In the genomic region with DNA sequence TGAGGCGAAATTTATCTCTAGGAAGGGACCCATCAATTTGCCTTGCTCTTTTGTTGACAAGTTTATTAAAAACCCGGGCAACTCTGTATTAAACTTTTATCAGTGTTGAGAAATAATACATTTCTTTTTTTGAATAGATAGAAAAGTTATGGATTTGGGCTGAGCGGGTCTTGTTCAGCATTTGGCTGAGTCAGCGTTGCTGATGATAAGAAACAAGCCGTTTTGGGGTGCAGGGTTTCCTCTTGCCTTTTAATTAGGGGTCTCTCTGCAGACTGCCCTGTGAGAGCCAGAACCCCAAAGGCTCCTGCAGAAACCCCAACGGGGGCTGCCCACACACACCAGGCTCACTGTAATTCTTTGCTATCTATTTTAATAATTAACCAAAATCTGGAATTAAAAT, we compare ENCODE assay signal across 17 cellular contexts.
DNase-seq lines count a peak whose midpoint lies in the region; ATAC-seq, FAIRE-seq and TF ChIP-seq lines count a peak whose summit lies in the region.
"Had no signal": no experiment of that assay in that cellular context is flagged by ENCODE, and none has a peak within 500 bp of the region (broad histone marks: within the 10 kb centered on the region; RNA-seq: fewer than 3 reads in every experiment).

No MANE protein-coding gene starts in this region.

- H4K20me1 ChIP-seq in HepG2 (ENCODE audit: insufficient read depth, low read length) = peaks cover 4% of the 10 kb centered on the region; the same call in 1 of the 2 replicates

- peak overlapping the region; percentile 71 for H3K27ac ChIP-seq in cardiac muscle cell
- H3K27ac ChIP-seq in HepG2 (ENCODE audit: extremely low read length, insufficient read depth, low read length) = no peak overlapping the region
- H3K27ac ChIP-seq in right lobe of liver = no peak overlapping the region
- H3K27ac ChIP-seq in psoas muscle = peak overlapping the region; percentile 92

- TF ChIP-seq RAD21 in HepG2 (CRISPR knock-in tag; IDR thresholded peaks at IDR 0.05) = no peak

- no peaks in the 10 kb centered on the region for H3K79me2 ChIP-seq in HepG2 (ENCODE audit: insufficient read depth, low read length)

- CTCF ChIA-PET in HepG2 (lab: Yijun Ruan, JAX; ENCODE audit: low intra/inter-chr PET ratio, low total read pairs) = no interaction called here

- H3K4me2 ChIP-seq in HepG2 (ENCODE audit: low read depth, low read length) = no peak overlapping the region
- H3K4me2 ChIP-seq: GM23338 had no signal

- no peak overlapping the region for H2AFZ ChIP-seq in HepG2 (ENCODE audit: low read length)
- H2AFZ ChIP-seq: GM23338 had no signal

- no peak for FAIRE-seq in HepG2 (lab: Jason Lieb, UNC)
- FAIRE-seq: GM12878 had no signal

- TF ChIP-seq POLR2A in HepG2 (IDR thresholded peaks at IDR 0.05; ENCODE audit: insufficient read depth in 1 of 2, low read depth in 2 of 2, low read length in 2 of 2) (no peak), right lobe of liver (IDR thresholded peaks at IDR 0.05) (no peak)

- no peaks in the 10 kb centered on the region for H3K9me3 ChIP-seq in cardiac muscle cell (ENCODE audit: low read depth)
- H3K9me3 ChIP-seq in HepG2 (ENCODE audit: low read length) = no peaks in the 10 kb centered on the region
- no peaks in the 10 kb centered on the region for H3K9me3 ChIP-seq in right lobe of liver
- H3K9me3 ChIP-seq in psoas muscle = no peaks in the 10 kb centered on the region

- DNase-seq in cardiac muscle cell (ENCODE audit: low read depth in 1 of 2, low spot score in 1 of 2) (no peak), Right ventricle myocardium superior (no peak), HepG2 (ENCODE audit: low spot score) (no peak), right lobe of liver (no peak), psoas muscle (no peak), DMS153 (lab: John Stamatoyannopoulos, UW) (no peak)
- DNase-seq: 8988T; ACHN; C1 segment of cervical spinal cord; Calu3; CD4-positive, alpha-beta T cell; DMS 273 treated with DMSO at 0.1 percent for 48 hours; DMS79; H9 had no signal

- H3K36me3 ChIP-seq in cardiac muscle cell (no peaks in the 10 kb centered on the region), HepG2 (replicated peaks in 1 of 2; ENCODE audit: control insufficient read depth in 1 of 2, insufficient read depth in 2 of 2, low read length in 2 of 2) (no peaks in the 10 kb centered on the region), right lobe of liver (no peaks in the 10 kb centered on the region), psoas muscle (ENCODE audit: insufficient read depth in 1 of 2, low read depth in 1 of 2) (peaks cover 0 to 20% of the 10 kb centered on the region in 2 donors)

- BruUV-seq in HepG2 (replicated peaks; lab: Mats Ljungman, UMichigan) = no TSS peak

- WGBS in HepG2 (ENCODE audit: low lambda C conversion rate) = 9% methylated on average over 6 of the region's 6 CpGs
- WGBS in right lobe of liver (ENCODE audit: insufficient coverage, low coverage, low lambda C conversion rate, missing lambda C conversion rate) = 41% methylated on average over 6 of the region's 6 CpGs
- 49 to 61% (median 55%) methylated on average over 6 of the region's 6 CpGs for WGBS in psoas muscle, 3 donors

- intact Hi-C loops in Right ventricle myocardium superior (cut with DNase I) = no loop called here
- intact Hi-C loops in HepG2 (cut with micrococcal nuclease; ENCODE audit: unreplicated experiment) = no loop called here
- intact Hi-C loops in right lobe of liver (cut with DNase I) = no loop called here
- intact Hi-C loops in psoas muscle (cut with DNase I) = loop anchor here in 1 of 2 donors (2.0 kb wide), 1 partner anchor 59 kb away; no protein-coding TSS in a partner anchor

- H3K4me1 ChIP-seq in cardiac muscle cell (ENCODE audit: low read depth) (peaks cover 41% of the 10 kb centered on the region), HepG2 (ENCODE audit: insufficient read depth, low read length) (peaks cover 25% of the 10 kb centered on the region), right lobe of liver (peaks cover 0 to 4% (median 0%) of the 10 kb centered on the region in 4 donors), psoas muscle (peaks cover 62% of the 10 kb centered on the region)

- POLR2A ChIA-PET in HepG2 (lab: Yijun Ruan, JAX) = no interaction called here

- H3K27me3 ChIP-seq in cardiac muscle cell = no peaks in the 10 kb centered on the region
- peaks cover 53 to 99% of the 10 kb centered on the region in 2 experiments for H3K27me3 ChIP-seq in HepG2 (ENCODE audit: control insufficient read depth in 1 of 2, insufficient read depth in 2 of 2, low read length in 2 of 2)
- H3K27me3 ChIP-seq in right lobe of liver = no peaks in the 10 kb centered on the region
- no peaks in the 10 kb centered on the region for H3K27me3 ChIP-seq in psoas muscle (ENCODE audit: insufficient read depth in 3 of 3, low read length in 2 of 3)

- TF ChIP-seq CTCF in cardiac muscle cell (IDR thresholded peaks at IDR 0.05; ENCODE audit: low read depth, low read length) (no peak), HepG2 (CRISPR knock-in tag; IDR thresholded peaks at IDR 0.05) (no peak), right lobe of liver (IDR thresholded peaks at IDR 0.05) (no peak), psoas muscle (IDR thresholded peaks at IDR 0.05) (no peak)

- in situ Hi-C loops in HepG2 (cut with HindIII; ENCODE audit: extremely low pct_ligation_motif_present, low pct_unique_long_range_greater_than_20kb) = no loop called here

- ATAC-seq in Right ventricle myocardium superior (ENCODE audit: poor library complexity) (no peak), HepG2 (no peak), right lobe of liver (no peak), psoas muscle (no peak), GM19023 (IDR thresholded peaks at IDR 0.05; ENCODE audit: unreplicated experiment) (no peak)
- ATAC-seq: GM12878, GM23338 had no signal

- H3K4me3 ChIP-seq in cardiac muscle cell = no peak overlapping the region
- no peak overlapping the region for H3K4me3 ChIP-seq in HepG2 (replicated peaks in 1 of 3; ENCODE audit: insufficient read depth in 1 of 3, low read depth in 2 of 3, low read length in 3 of 3)
- no peak overlapping the region for H3K4me3 ChIP-seq in right lobe of liver
- H3K4me3 ChIP-seq in psoas muscle = no peak overlapping the region
- H3K4me3 ChIP-seq: GM12878, GM23338 had no signal

- TF ChIP-seq EP300 in HepG2 (IDR thresholded peaks at IDR 0.05; ENCODE audit: low read depth in 2 of 2, low read length in 2 of 2) (no peak), HepG2 (CRISPR knock-in tag; IDR thresholded peaks at IDR 0.05; ENCODE audit: borderline replicate concordance) (no peak)

- no peak overlapping the region for H3K9ac ChIP-seq in HepG2 (ENCODE audit: insufficient read depth, low read depth, low read length)

TF ChIP-seq in HepG2, 621 proteins besides CTCF, POLR2A, EP300 and RAD21:
- TF ChIP-seq SALL1 (CRISPR knock-in tag; IDR thresholded peaks at IDR 0.05) = no peak
- TF ChIP-seq, protein P1, sequence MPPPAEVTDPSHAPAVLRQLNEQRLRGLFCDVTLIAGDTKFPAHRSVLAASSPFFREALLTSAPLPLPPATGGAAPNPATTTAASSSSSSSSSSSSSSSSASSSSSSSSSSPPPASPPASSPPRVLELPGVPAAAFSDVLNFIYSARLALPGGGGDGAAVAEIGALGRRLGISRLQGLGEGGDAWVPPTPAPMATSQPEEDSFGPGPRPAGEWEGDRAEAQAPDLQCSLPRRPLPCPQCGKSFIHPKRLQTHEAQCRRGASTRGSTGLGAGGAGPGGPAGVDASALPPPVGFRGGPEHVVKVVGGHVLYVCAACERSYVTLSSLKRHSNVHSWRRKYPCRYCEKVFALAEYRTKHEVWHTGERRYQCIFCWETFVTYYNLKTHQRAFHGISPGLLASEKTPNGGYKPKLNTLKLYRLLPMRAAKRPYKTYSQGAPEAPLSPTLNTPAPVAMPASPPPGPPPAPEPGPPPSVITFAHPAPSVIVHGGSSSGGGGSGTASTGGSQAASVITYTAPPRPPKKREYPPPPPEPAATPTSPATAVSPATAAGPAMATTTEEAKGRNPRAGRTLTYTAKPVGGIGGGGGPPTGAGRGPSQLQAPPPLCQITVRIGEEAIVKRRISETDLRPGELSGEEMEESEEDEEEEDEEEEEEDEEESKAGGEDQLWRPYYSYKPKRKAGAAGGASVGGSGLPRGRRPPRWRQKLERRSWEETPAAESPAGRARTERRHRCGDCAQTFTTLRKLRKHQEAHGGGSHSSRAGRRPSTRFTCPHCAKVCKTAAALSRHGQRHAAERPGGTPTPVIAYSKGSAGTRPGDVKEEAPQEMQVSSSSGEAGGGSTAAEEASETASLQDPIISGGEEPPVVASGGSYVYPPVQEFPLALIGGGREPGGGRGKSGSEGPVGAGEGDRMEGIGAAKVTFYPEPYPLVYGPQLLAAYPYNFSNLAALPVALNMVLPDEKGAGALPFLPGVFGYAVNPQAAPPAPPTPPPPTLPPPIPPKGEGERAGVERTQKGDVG (CRISPR knock-in tag; IDR thresholded peaks at IDR 0.05; ENCODE audit: borderline replicate concordance) = no peak
- no peak for TF ChIP-seq ZKSCAN1 (IDR thresholded peaks at IDR 0.05; ENCODE audit: low read length)
- TF ChIP-seq, protein P2, sequence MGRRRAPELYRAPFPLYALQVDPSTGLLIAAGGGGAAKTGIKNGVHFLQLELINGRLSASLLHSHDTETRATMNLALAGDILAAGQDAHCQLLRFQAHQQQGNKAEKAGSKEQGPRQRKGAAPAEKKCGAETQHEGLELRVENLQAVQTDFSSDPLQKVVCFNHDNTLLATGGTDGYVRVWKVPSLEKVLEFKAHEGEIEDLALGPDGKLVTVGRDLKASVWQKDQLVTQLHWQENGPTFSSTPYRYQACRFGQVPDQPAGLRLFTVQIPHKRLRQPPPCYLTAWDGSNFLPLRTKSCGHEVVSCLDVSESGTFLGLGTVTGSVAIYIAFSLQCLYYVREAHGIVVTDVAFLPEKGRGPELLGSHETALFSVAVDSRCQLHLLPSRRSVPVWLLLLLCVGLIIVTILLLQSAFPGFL (CRISPR knock-in tag; IDR thresholded peaks at IDR 0.05) = no peak
- no peak for TF ChIP-seq HIVEP1 (CRISPR knock-in tag; IDR thresholded peaks at IDR 0.05)
- TF ChIP-seq MAFF (IDR thresholded peaks at IDR 0.05; ENCODE audit: low read depth, low read length) = peak; percentile 83
- TF ChIP-seq MAFK (conservative IDR thresholded peaks at IDR 0.05 in 1 of 2, IDR thresholded peaks at IDR 0.05 in 1 of 2; ENCODE audit: low read length in 2 of 2) = peak; percentile 88 to 91

Comparison
In these comparisons a context has a peak if more than half of its experiments do, and no peak if none do; other contexts are left out.
1. H3K27ac ChIP-seq: peak in cardiac muscle cell (single experiment) and psoas muscle (single experiment); none in HepG2 (single experiment) and right lobe of liver (0 of 3).